ENCODE assay signal across 16 cellular contexts in the genomic region with DNA sequence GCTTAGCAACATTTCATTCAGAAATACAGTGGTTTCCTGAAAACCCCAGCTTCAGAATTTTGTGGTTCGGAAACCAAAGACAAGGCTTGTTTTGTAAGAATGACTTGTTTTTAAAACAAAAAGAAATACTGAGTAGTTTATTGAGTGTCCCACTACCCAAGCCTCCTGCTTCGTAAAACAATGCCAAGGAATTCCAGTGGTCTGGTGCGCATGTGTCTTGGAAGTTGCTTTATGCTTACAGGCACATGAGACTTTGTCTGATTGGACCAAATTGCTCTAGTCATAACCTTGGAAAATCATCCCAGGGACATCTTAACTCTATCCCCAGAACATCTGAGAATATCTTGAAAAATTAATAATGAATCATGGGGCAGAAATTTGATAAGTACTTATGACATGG.
"Had no signal": no experiment of that assay in that cellular context is flagged by ENCODE, and none has a peak within 500 bp of the region (broad histone marks: within the 10 kb centered on the region; RNA-seq: fewer than 3 reads in every experiment).

No MANE protein-coding gene starts in this region.

- H3K4me1 ChIP-seq: tibial nerve, uterus had no signal

- H3K4me3 ChIP-seq: lower lobe of right lung, tibial nerve, uterus had no signal

- DNase-seq: activated CD4-positive, alpha-beta T cell treated with anti-CD3 and anti-CD28 coated beads for 1 hour; activated CD8-positive, alpha-beta memory T cell treated with anti-CD3 and anti-CD28 coated beads for 24 hours; activated CD8-positive, alpha-beta memory T cell treated with anti-CD3 and anti-CD28 coated beads, Interleukin-2, amount 50 U/mL, for 48 hours; activated gamma-delta T cell treated with Interleukin-2 at 50 U/mL for 16 hours; amniotic stem cell; cortex of kidney; hypothalamus; islet precursor cell; left colon; lower lobe of right lung; stimulated activated CD4-positive, alpha-beta T cell treated with anti-CD3 and anti-CD28 coated beads, Interleukin-2, amount 100 ng/mL, for 24 hours; SW 1271; T-helper 2 cell; uterus; WERI-Rb-1 had no signal

- H3K27me3 ChIP-seq: tibial nerve, uterus had no signal

- H3K9me3 ChIP-seq: lower lobe of right lung, tibial nerve, uterus had no signal

- H3K36me3 ChIP-seq: lower lobe of right lung, tibial nerve, uterus, WERI-Rb-1 had no signal

- H3K27ac ChIP-seq: lower lobe of right lung, tibial nerve, uterus, WERI-Rb-1 had no signal
